In genomic region chr20:9353916-9354276, GRCh38 we compare ENCODE assay signal across 22 cellular contexts.
DNase-seq lines count a peak whose midpoint lies in the region; ATAC-seq and TF ChIP-seq lines count a peak whose summit lies in the region.
"Had no signal": no experiment of that assay in that cellular context is flagged by ENCODE, and none has a peak within 500 bp of the region (broad histone marks: within the 10 kb centered on the region; RNA-seq: fewer than 3 reads in every experiment).

No MANE protein-coding gene starts in this region.

- H3K4me1 Mint-ChIP-seq in endothelial cell (ENCODE audit: unreplicated experiment) = peaks cover 10% of the 10 kb centered on the region
- H3K4me1 Mint-ChIP-seq: IgD-negative memory B cell had no signal

- WGBS in heart right ventricle, 2 donors = 96 to 100% methylated on average over 1 of the region's 1 CpG

- H3K4me3 ChIP-seq in heart right ventricle (no peak overlapping the region), stomach smooth muscle (ENCODE audit: low read length in 2 of 2) (no peak overlapping the region)
- H3K4me3 ChIP-seq: MG63, prostate gland had no signal

- H3K9me3 ChIP-seq in heart right ventricle = no peaks in the 10 kb centered on the region
- no peaks in the 10 kb centered on the region for H3K9me3 ChIP-seq in stomach smooth muscle (ENCODE audit: control insufficient read depth in 2 of 2, low read length in 2 of 2)
- H3K9me3 ChIP-seq: MG63, prostate gland had no signal

- peak; percentile 16 for ATAC-seq in Right ventricle myocardium inferior
- peak in 5 of 8 donors; percentile 19 to 55 (median 36) for ATAC-seq in heart right ventricle
- no peak for ATAC-seq in GM18520 (IDR thresholded peaks at IDR 0.05; ENCODE audit: unreplicated experiment)
- ATAC-seq: activated T-cell treated with anti-CD3 and anti-CD28 coated beads, Interleukin-2, amount 50 U/mL, for 72 hours; esophagus mucosa had no signal

- H3K4me1 ChIP-seq in heart right ventricle (peaks cover 5 to 43% (median 29%) of the 10 kb centered on the region in 9 donors), stomach smooth muscle (ENCODE audit: control insufficient read depth, insufficient read depth, low read length) (peaks cover 3% of the 10 kb centered on the region)
- H3K4me1 ChIP-seq: prostate gland had no signal

- H3K9ac ChIP-seq in stomach smooth muscle (ENCODE audit: low read length in 2 of 2) = no peak overlapping the region

- peak overlapping the region in 4 of 10 donors; percentile 10 to 37 (median 26) for H3K27ac ChIP-seq in heart right ventricle
- H3K27ac ChIP-seq in stomach smooth muscle (ENCODE audit: low read length) = peak overlapping the region; percentile 6
- H3K27ac ChIP-seq: C4-2B, prostate gland had no signal

- DNase-seq in Right ventricle myocardium inferior (ENCODE audit: missing footprints) (no peak), cardiac septum (ENCODE audit: low spot score) (no peak), endothelial cell (ENCODE audit: low spot score) (no peak), heart right ventricle (no peak), cerebellar cortex (ENCODE audit: low spot score) (no peak), 8988T (no peak)
- DNase-seq: activated CD4-positive, alpha-beta T cell treated with anti-CD3 and anti-CD28 coated beads for 1 hour; activated CD8-positive, alpha-beta memory T cell treated with anti-CD3 and anti-CD28 coated beads for 24 hours; activated naive CD4-positive, alpha-beta T cell treated with anti-CD3 and anti-CD28 coated beads for 36 hours; activated T-cell treated with anti-CD3 and anti-CD28 coated beads, Interleukin-2, amount 50 U/mL, for 72 hours; anterior cingulate cortex; effector CD4-positive, alpha-beta T cell; head of caudate nucleus; MG63; NCI-H1436 treated with DMSO at 0.1 percent for 48 hours; NCI-H526 had no signal

- intact Hi-C loops in Right ventricle myocardium inferior (cut with DNase I) (loop anchor here (5.0 kb wide), 3 partner anchors 97 to 282 kb away; no protein-coding TSS in a partner anchor), cardiac septum (cut with DNase I) (loop anchor here (10.0 kb wide), 1 partner anchor 289 kb away; the partner anchor contains the start of gene PLCB4), heart right ventricle (cut with DNase I) (loop anchor here in 9 of 10 donors (5.0 to 10.0 kb wide), 12 partner anchors 129 to 599 kb away; partner anchors contain the start of gene PLCB4 (in 1 of the 9))

- peak overlapping the region; percentile 44 for H3K27ac Mint-ChIP-seq in endothelial cell (ENCODE audit: unreplicated experiment)
- H3K27ac Mint-ChIP-seq: activated naive CD4-positive, alpha-beta T cell treated with anti-CD3 and anti-CD28 coated beads for 36 hours; activated T-cell treated with anti-CD3 and anti-CD28 coated beads, Interleukin-2, amount 50 U/mL, for 72 hours; IgD-negative memory B cell had no signal

- TF ChIP-seq CTCF in endothelial cell (IDR thresholded peaks at IDR 0.05; ENCODE audit: unreplicated experiment) = no peak
- no peak for TF ChIP-seq CTCF in heart right ventricle (IDR thresholded peaks at IDR 0.05)

- H3K27me3 ChIP-seq in heart right ventricle (no peaks in the 10 kb centered on the region), stomach smooth muscle (ENCODE audit: control insufficient read depth in 1 of 2, insufficient read depth in 2 of 2, low read length in 2 of 2) (no peaks in the 10 kb centered on the region)
- H3K27me3 ChIP-seq: MG63 had no signal

- no peaks in the 10 kb centered on the region for H3K36me3 Mint-ChIP-seq in endothelial cell (ENCODE audit: low read depth, unreplicated experiment)
- H3K36me3 Mint-ChIP-seq: IgD-negative memory B cell had no signal

- H3K9me3 Mint-ChIP-seq in endothelial cell (ENCODE audit: unreplicated experiment) = no peaks in the 10 kb centered on the region
- H3K9me3 Mint-ChIP-seq: activated naive CD4-positive, alpha-beta T cell treated with anti-CD3 and anti-CD28 coated beads for 36 hours; activated T-cell treated with anti-CD3 and anti-CD28 coated beads, Interleukin-2, amount 50 U/mL, for 72 hours had no signal

- H3K36me3 ChIP-seq in heart right ventricle (peaks cover 0 to 6% (median 0%) of the 10 kb centered on the region in 9 donors), stomach smooth muscle (ENCODE audit: control insufficient read depth in 2 of 2, insufficient read depth in 2 of 2, low read length in 2 of 2) (no peaks in the 10 kb centered on the region)
- H3K36me3 ChIP-seq: MG63, prostate gland had no signal

- no peak overlapping the region for H3K4me3 Mint-ChIP-seq in endothelial cell (ENCODE audit: unreplicated experiment)
- H3K4me3 Mint-ChIP-seq: activated naive CD4-positive, alpha-beta T cell treated with anti-CD3 and anti-CD28 coated beads for 36 hours; activated T-cell treated with anti-CD3 and anti-CD28 coated beads, Interleukin-2, amount 50 U/mL, for 72 hours had no signal

- H3K27me3 Mint-ChIP-seq in endothelial cell (ENCODE audit: unreplicated experiment) = peaks cover 1% of the 10 kb centered on the region
- H3K27me3 Mint-ChIP-seq: IgD-negative memory B cell had no signal
